18 cellular contexts compared by ENCODE assay signal in the genomic region with DNA sequence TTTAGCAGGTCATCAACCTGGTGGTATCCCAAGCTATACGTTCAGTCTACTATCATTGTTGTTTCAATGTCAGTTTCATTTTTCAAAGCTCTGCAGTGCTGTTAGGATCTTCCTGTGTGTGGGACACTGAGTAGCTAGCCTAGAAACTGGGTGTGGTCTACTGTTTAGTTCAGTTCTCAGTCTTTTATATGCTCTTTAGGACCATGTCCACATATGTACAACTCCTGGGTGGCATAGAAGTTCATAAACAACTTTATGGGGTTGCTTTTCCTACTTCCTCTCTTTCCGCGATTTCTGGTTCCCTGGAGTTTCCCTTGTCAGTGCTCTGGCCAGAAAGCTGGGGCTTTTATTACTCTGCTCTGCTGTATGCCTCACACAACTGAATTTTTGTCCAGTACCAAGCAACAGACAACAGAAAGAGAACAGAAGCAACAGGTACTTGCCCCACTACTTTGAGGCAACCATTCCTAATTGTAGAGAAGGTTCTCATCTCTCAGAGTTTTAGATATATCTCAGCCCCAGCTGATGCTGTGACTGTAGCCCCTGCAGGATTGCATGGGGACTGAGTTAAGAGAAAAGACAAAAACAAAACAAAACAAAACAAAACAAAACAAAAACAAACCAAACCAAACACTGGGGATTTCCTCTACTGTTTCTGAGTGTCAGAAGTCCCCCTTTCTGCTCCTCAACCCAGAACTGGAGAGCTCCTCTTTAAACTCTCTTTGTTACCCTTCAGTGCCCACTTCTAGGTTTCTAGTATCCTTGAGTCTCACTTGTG. TPM values are rescaled to one million over a fixed set of nuclear protein-coding genes. Genes with fewer than 3 reads are reported as not detected.
A peak's percentile ranks its signal among the peaks of the same experiment; 100 is the strongest.
DNase-seq lines count a peak whose midpoint lies in the region; ATAC-seq, FAIRE-seq and TF ChIP-seq lines count a peak whose summit lies in the region.
"Had no signal": no experiment of that assay in that cellular context is flagged by ENCODE, and none has a peak within 500 bp of the region (broad histone marks: within the 10 kb centered on the region; RNA-seq: fewer than 3 reads in every experiment).

No MANE protein-coding gene starts in this region.

- FAIRE-seq in GM12891 (lab: Jason Lieb, UNC) (no peak), GM12878 (lab: Jason Lieb, UNC) (peak; percentile 31)

- BruUV-seq in GM12878 (replicated peaks; lab: Mats Ljungman, UMichigan), result no TSS peak

- 0 out of 2 replicates have a peak overlapping the region, but pooled peaks have one; percentile 20 for H3K27ac ChIP-seq in GM12878 (ENCODE audit: control insufficient read depth, insufficient read depth)
- H3K27ac ChIP-seq: BLaER1, right lobe of liver had no signal

- intact Hi-C loops in GM12878 (cut with micrococcal nuclease; ENCODE audit: unreplicated experiment), result no loop called here

- H3K36me3 ChIP-seq in GM12878 (ENCODE audit: control insufficient read depth in 2 of 2, insufficient read depth in 2 of 2, low read length in 1 of 2), result peaks cover 0 to 18% of the 10 kb centered on the region in 2 experiments; a peak in 2 of 4 replicates

- no peak for DNase-seq in GM12891 (ENCODE audit: insufficient read length, low spot score)
- no peak for DNase-seq in GM12878 (ENCODE audit: low read depth, low spot score)
- no peak for DNase-seq in NCI-H1105 treated with DMSO at 0.1 percent for 48 hours (lab: John Stamatoyannopoulos, UW)
- DNase-seq in NCI-H2196 (lab: John Stamatoyannopoulos, UW; ENCODE audit: unreplicated experiment), result no peak
- DNase-seq: activated naive CD4-positive, alpha-beta T cell; DMS79 treated with DMSO at 0.1 percent for 48 hours; foreskin melanocyte; Kasumi-1; NCI-H2029; NCI-H774; right lobe of liver; stimulated activated CD4-positive, alpha-beta T cell treated with anti-CD3 and anti-CD28 coated beads, Interleukin-4, amount 100 ng/mL, for 24 hours; T-helper 9 cell had no signal

- no peak for TF ChIP-seq CTCF in GM12878 (IDR thresholded peaks at IDR 0.05 in 2 of 3, conservative IDR thresholded peaks at IDR 0.05 in 1 of 3; ENCODE audit: control insufficient read depth in 2 of 3, extremely low read depth in 1 of 3, insufficient read depth in 1 of 3, low read depth in 3 of 3, low read length in 3 of 3)

- H3K4me2 ChIP-seq in GM12878 (ENCODE audit: control insufficient read depth, insufficient read depth), result no peak overlapping the region
- H3K4me2 ChIP-seq: BLaER1 had no signal

- no peak for TF ChIP-seq RAD21 in GM12878 (IDR thresholded peaks at IDR 0.05; ENCODE audit: insufficient read depth, low read depth, low read length)

- no peak overlapping the region for H3K9ac ChIP-seq in GM12878 (ENCODE audit: control insufficient read depth, insufficient read depth, low read length)
- H3K9ac ChIP-seq: BLaER1 had no signal

- POLR2A ChIA-PET in GM12878 (lab: Charles Lee), result interaction anchor here (0.7 to 1.4 kb wide), 2 partner anchors 9 to 89 kb away, joined by 3 read pairs; a partner anchor contains a TSS

- TF ChIP-seq POLR2A in GM12891 (IDR thresholded peaks at IDR 0.05; ENCODE audit: low read depth, low read length) (no peak), GM12878 (IDR thresholded peaks at IDR 0.05; ENCODE audit: low read depth, low read length) (no peak)

- no peak for TF ChIP-seq EP300 in GM12878 (IDR thresholded peaks at IDR 0.05; ENCODE audit: borderline replicate concordance in 1 of 2, control insufficient read depth in 1 of 2, low read depth in 2 of 2, low read length in 2 of 2)

- H3K27me3 ChIP-seq in GM12878 (replicated peaks in 1 of 2; ENCODE audit: control insufficient read depth in 2 of 2, insufficient read depth in 2 of 2, low read length in 1 of 2), result no peaks in the 10 kb centered on the region
- H3K27me3 ChIP-seq: BLaER1, right lobe of liver had no signal

- RAD21 ChIA-PET in GM12878 (lab: Charles Lee; ENCODE audit: unreplicated experiment), result interaction anchor here (0.8 to 1.4 kb wide), 2 partner anchors 31 to 35 kb away, joined by 3 read pairs; a partner anchor contains a TSS

- SMC1A ChIA-PET in GM12878 (lab: Charles Lee; ENCODE audit: uncharacterized antibody, unreplicated experiment), result interaction anchor here (0.9 to 1.5 kb wide), 3 partner anchors 10 to 78 kb away, joined by 3 to 5 read pairs (median 4); no protein-coding TSS in a partner anchor

- H3K9me3 ChIP-seq in GM12878 (replicated peaks; ENCODE audit: control insufficient read depth, insufficient read depth, low read length), result no peaks in the 10 kb centered on the region
- H3K9me3 ChIP-seq: BLaER1, right lobe of liver had no signal

- WGBS in GM12878 (ENCODE audit: insufficient coverage, insufficient replicate concordance, low lambda C conversion rate, missing lambda C conversion rate), result 84% methylated on average over 3 of the region's 3 CpGs

- H4K20me1 ChIP-seq in GM12878 (ENCODE audit: control insufficient read depth, insufficient read depth), result no peaks in the 10 kb centered on the region

- peaks cover 7% of the 10 kb centered on the region for H3K4me1 ChIP-seq in GM12878 (ENCODE audit: control insufficient read depth, insufficient read depth, low read length)
- H3K4me1 ChIP-seq: BLaER1, right lobe of liver had no signal

- CTCF ChIA-PET in GM12878 (lab: Yijun Ruan, JAX), result interaction anchor here (0.8 kb wide), 1 partner anchor 14 kb away, joined by 3 read pairs; no protein-coding TSS in a partner anchor

- no peak overlapping the region for H3K4me3 ChIP-seq in GM12878
- H3K4me3 ChIP-seq: BLaER1, lung, right lobe of liver had no signal

- in situ Hi-C loops in GM12878 (cut with MboI), result no loop called here

- H2AFZ ChIP-seq in GM12878 (ENCODE audit: control insufficient read depth, low read depth, low read length), result no peak overlapping the region

- H3K79me2 ChIP-seq in GM12878 (ENCODE audit: control insufficient read depth, insufficient read depth, low read length), result no peaks in the 10 kb centered on the region; the same call in 1 of the 2 replicates

- ATAC-seq in GM18909 (IDR thresholded peaks at IDR 0.05; ENCODE audit: poor library complexity, unreplicated experiment) (peak; percentile 50), HG02623 (IDR thresholded peaks at IDR 0.05; ENCODE audit: unreplicated experiment) (peak; percentile 51), GM12878 (peak; percentile 79), HG03139 (IDR thresholded peaks at IDR 0.05; ENCODE audit: unreplicated experiment) (no peak)
- ATAC-seq: right lobe of liver had no signal

TF ChIP-seq in GM12891, 5 proteins besides CTCF, POLR2A, EP300 and RAD21:
- TF ChIP-seq TAF1 (IDR thresholded peaks at IDR 0.05; ENCODE audit: low read depth, low read length) (no peak), POLR2AphosphoS5 (IDR thresholded peaks at IDR 0.05; ENCODE audit: low read depth, low read length) (no peak), SPI1 (IDR thresholded peaks at IDR 0.05; ENCODE audit: low read depth, low read length) (peak; percentile 56), POU2F2 (IDR thresholded peaks at IDR 0.05; ENCODE audit: low read depth, low read length) (no peak)

TF ChIP-seq in GM12878, 131 proteins besides CTCF, POLR2A, EP300 and RAD21 (continues in another document):
- TF ChIP-seq FOS (IDR thresholded peaks at IDR 0.05; ENCODE audit: borderline replicate concordance, extremely low read depth, insufficient read length) (no peak), ETV6 (conservative IDR thresholded peaks at IDR 0.05 in 1 of 2, IDR thresholded peaks at IDR 0.05 in 1 of 2; ENCODE audit: borderline replicate concordance in 1 of 2, low read depth in 1 of 2) (peak in 1 of 2 experiments; percentile 24; a peak in 1 of 4 replicates), EED (IDR thresholded peaks at IDR 0.05; ENCODE audit: low read depth) (no peak), NFXL1 (IDR thresholded peaks at IDR 0.05; ENCODE audit: borderline replicate concordance) (no peak), ESRRA (IDR thresholded peaks at IDR 0.05; ENCODE audit: low read length) (no peak)
- TF ChIP-seq, protein P1, sequence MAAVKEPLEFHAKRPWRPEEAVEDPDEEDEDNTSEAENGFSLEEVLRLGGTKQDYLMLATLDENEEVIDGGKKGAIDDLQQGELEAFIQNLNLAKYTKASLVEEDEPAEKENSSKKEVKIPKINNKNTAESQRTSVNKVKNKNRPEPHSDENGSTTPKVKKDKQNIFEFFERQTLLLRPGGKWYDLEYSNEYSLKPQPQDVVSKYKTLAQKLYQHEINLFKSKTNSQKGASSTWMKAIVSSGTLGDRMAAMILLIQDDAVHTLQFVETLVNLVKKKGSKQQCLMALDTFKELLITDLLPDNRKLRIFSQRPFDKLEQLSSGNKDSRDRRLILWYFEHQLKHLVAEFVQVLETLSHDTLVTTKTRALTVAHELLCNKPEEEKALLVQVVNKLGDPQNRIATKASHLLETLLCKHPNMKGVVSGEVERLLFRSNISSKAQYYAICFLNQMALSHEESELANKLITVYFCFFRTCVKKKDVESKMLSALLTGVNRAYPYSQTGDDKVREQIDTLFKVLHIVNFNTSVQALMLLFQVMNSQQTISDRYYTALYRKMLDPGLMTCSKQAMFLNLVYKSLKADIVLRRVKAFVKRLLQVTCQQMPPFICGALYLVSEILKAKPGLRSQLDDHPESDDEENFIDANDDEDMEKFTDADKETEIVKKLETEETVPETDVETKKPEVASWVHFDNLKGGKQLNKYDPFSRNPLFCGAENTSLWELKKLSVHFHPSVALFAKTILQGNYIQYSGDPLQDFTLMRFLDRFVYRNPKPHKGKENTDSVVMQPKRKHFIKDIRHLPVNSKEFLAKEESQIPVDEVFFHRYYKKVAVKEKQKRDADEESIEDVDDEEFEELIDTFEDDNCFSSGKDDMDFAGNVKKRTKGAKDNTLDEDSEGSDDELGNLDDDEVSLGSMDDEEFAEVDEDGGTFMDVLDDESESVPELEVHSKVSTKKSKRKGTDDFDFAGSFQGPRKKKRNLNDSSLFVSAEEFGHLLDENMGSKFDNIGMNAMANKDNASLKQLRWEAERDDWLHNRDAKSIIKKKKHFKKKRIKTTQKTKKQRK (IDR thresholded peaks at IDR 0.05; ENCODE audit: low read depth, low read length), result no peak

RNA-seq across cellular contexts. Expression of a gene that starts 30.3 kb away (rescaled TPM):
- 20.8 TPM for polyA plus RNA-seq in GM12891 (2012; ENCODE audit: low read depth, missing spikeins)
- total RNA-seq in GM12878 (2013; cell fraction: nucleolus; rRNA removed), result 269 and 305 TPM in 2 replicates
- total RNA-seq in GM12878 (2014; rRNA removed) (46.1 and 61.8 TPM in 2 replicates), GM12878 (2014; rRNA removed; fragmentation: Illumina TruSeq; extraction: Trizol) (79.9 and 88.0 TPM in 2 replicates), GM12878 (2021) (42.8 and 47.2 TPM in 2 replicates)
- polyA plus RNA-seq in GM12878 (2011; ENCODE audit: low read depth), result 13.9 TPM
- polyA plus RNA-seq in GM12878 (2011; rRNA removed) (69.0 and 141 TPM in 2 replicates), GM12878 (2014; fragmentation: Illumina TruSeq; extraction: Trizol) (63.5 and 75.8 TPM in 2 replicates), GM12878 (2014; fragmentation: Nextera tagmentation; extraction: Ambion mirVana) (10 to 100 TPM; 16.9 to 17.7 TPM), GM12878 (2014; rRNA removed) (32.9 and 50.4 TPM in 2 replicates), GM12878 (2016; fragmentation: Nextera tagmentation; extraction: Ambion mirVana) (10 to 100 TPM; 81.5 to 88.9 TPM)
- polyA plus RNA-seq in GM12878 (2011; cell fraction: cytosol; rRNA removed), result 19.6 and 22.8 TPM in 2 replicates
- 64.5 and 70.6 TPM in 2 replicates for polyA plus RNA-seq in GM12878 (2011; cell fraction: nucleus; rRNA removed)
- 23.9 and 35.3 TPM in 2 replicates for polyA plus RNA-seq in GM12878 (2012)
- 36.1 and 40.2 TPM in 2 replicates for polyA minus RNA-seq in GM12878 (2011; rRNA and poly(A)+ RNA removed)
- 23.6 and 36.1 TPM in 2 replicates for polyA minus RNA-seq in GM12878 (2011; cell fraction: cytosol; rRNA and poly(A)+ RNA removed)
- polyA minus RNA-seq in GM12878 (2011; cell fraction: nucleus; rRNA and poly(A)+ RNA removed), result 48.4 and 49.4 TPM in 2 replicates
